23 cellular contexts compared by ENCODE assay signal in the genomic region with DNA sequence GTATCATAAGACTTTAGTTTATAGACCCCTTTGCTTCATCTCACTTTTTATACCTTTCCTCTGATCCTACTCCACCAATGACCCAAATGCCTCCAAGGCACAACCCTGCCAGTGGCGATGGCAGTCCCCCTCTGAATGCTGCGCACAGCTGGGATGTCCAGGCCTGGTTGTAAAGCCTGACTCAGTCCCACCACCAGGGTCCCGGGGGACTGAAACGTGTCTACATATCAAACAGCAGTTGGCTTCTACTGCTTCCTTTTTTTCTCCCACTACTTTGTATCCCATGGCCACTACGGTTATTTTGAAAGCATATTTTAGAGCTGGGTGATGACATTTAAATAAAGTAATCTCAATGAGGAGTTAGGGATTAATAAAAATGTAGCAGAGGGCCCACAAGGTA.
"Had no signal": no experiment of that assay in that cellular context is flagged by ENCODE, and none has a peak within 500 bp of the region (broad histone marks: within the 10 kb centered on the region; RNA-seq: fewer than 3 reads in every experiment).

No MANE protein-coding gene starts in this region.

- H3K4me2 ChIP-seq: PC-9 had no signal

- FAIRE-seq: RCC 7860 had no signal

- H3K27me3 ChIP-seq: brain microvascular endothelial cell had no signal

- H3K36me3 ChIP-seq: brain microvascular endothelial cell had no signal

- DNase-seq: activated CD4-positive, alpha-beta T cell treated with anti-CD3 and anti-CD28 coated beads, Interleukin-2, amount 10 ng/mL, durations not matched to agents 24 days and 14 days; activated CD4-positive, alpha-beta T cell treated with anti-CD3 and anti-CD28 coated beads, Interleukin-2, amount 50 U/mL, for 4 hours; activated CD8-positive, alpha-beta T cell treated with anti-CD3 and anti-CD28 coated beads for 36 hours; activated effector memory CD4-positive, alpha-beta T cell treated with anti-CD3 and anti-CD28 coated beads, Interleukin-2, amount 50 U/mL, for 16 hours; activated naive CD4-positive, alpha-beta T cell; activated naive CD4-positive, alpha-beta T cell treated with anti-CD3 and anti-CD28 coated beads, Interleukin-2, amount 50 U/mL, for 16 hours; activated naive CD8-positive, alpha-beta T cell treated with anti-CD3 and anti-CD28 coated beads for 36 hours; activated T-cell treated with anti-CD3 and anti-CD28 coated beads, Interleukin-2, amount 50 U/mL, for 1 hour; activated T-cell treated with anti-CD3 and anti-CD28 coated beads, Interleukin-2, amount 50 U/mL, for 72 hours; amniotic stem cell; aorta; brain microvascular endothelial cell; central memory CD4-positive, alpha-beta T cell; NCI-H1436 treated with DMSO at 0.1 percent for 48 hours; NCI-H1694 treated with DMSO at 0.1 percent for 48 hours; NCI-H2029; NCI-H345; NCI-H524 treated with DMSO at 0.1 percent for 48 hours; PC-9; SIG-M5; T1000 had no signal

- H2AFZ ChIP-seq: PC-9 had no signal

- H3K4me3 ChIP-seq: PC-9 had no signal

- H3K27ac ChIP-seq: brain microvascular endothelial cell, PC-9, RWPE1 had no signal
